8 cellular contexts compared by ENCODE assay signal in genomic region chr12:62793256-62794217, GRCh38.
DNase-seq lines count a peak whose midpoint lies in the region; ATAC-seq and TF ChIP-seq lines count a peak whose summit lies in the region.

No MANE protein-coding gene starts in this region.

- no peak overlapping the region for H3K27ac ChIP-seq in CD4-positive, alpha-beta T cell (ENCODE audit: low read depth, low read length)
- peak overlapping the region; percentile 27 for H3K27ac ChIP-seq in temporal lobe (ENCODE audit: low read depth, low read length)

- no peak overlapping the region for H3K4me3 Mint-ChIP-seq in CD4-positive, alpha-beta T cell
- H3K4me3 Mint-ChIP-seq in activated T-helper 2 cell treated with anti-CD3 and anti-CD28 coated beads, Interferon-gamma antibody, Interleukin-2, Interleukin-4, amounts not matched to agents 10 μg/mL and 5 μg/mL and 100 μg/mL, durations not matched to agents 14 hours and 24 hours and 36 hours (ENCODE audit: low read depth) = no peak overlapping the region

- H3K9me3 Mint-ChIP-seq in CD4-positive, alpha-beta T cell = no peaks in the 10 kb centered on the region
- H3K9me3 Mint-ChIP-seq in activated T-helper 2 cell treated with anti-CD3 and anti-CD28 coated beads, Interferon-gamma antibody, Interleukin-2, Interleukin-4, amounts not matched to agents 10 μg/mL and 5 μg/mL and 100 μg/mL, durations not matched to agents 14 hours and 24 hours and 36 hours = no peaks in the 10 kb centered on the region

- CTCF ChIA-PET in CD4-positive, alpha-beta T cell (lab: Charles Lee) = interaction anchor here (0.7 to 2.2 kb wide), 8 partner anchors 9 to 355 kb away, joined by 3 to 17 read pairs (median 3); no protein-coding TSS in a partner anchor

- H3K27me3 ChIP-seq in CD4-positive, alpha-beta T cell (ENCODE audit: control insufficient read depth, insufficient read depth, low read length) = no peaks in the 10 kb centered on the region

- intact Hi-C loops in CD4-positive, alpha-beta T cell (cut with DNase I, micrococcal nuclease) = loop anchor here (1.0 to 5.0 kb wide), 4 partner anchors 191 to 355 kb away; no protein-coding TSS in a partner anchor
- intact Hi-C loops in activated T-helper 2 cell treated with anti-CD3 and anti-CD28 coated beads, Interferon-gamma antibody, Interleukin-2, Interleukin-4, amounts not matched to agents 10 μg/mL and 5 μg/mL and 100 μg/mL, durations not matched to agents 14 hours and 24 hours and 36 hours (cut with micrococcal nuclease) = loop anchor here (1.0 to 5.0 kb wide), 6 partner anchors 36 to 355 kb away; no protein-coding TSS in a partner anchor

- H3K27ac Mint-ChIP-seq in CD4-positive, alpha-beta T cell = no peak overlapping the region
- H3K27ac Mint-ChIP-seq in activated T-helper 2 cell treated with anti-CD3 and anti-CD28 coated beads, Interferon-gamma antibody, Interleukin-2, Interleukin-4, amounts not matched to agents 10 μg/mL and 5 μg/mL and 100 μg/mL, durations not matched to agents 14 hours and 24 hours and 36 hours = no peak overlapping the region

- ATAC-seq in CD4-positive, alpha-beta T cell (ENCODE audit: poor library complexity) = peak; percentile 73
- ATAC-seq in GM19467 (IDR thresholded peaks at IDR 0.05; ENCODE audit: unreplicated experiment) = peak; percentile 62

- DNase-seq in CD4-positive, alpha-beta T cell = peak; percentile 53 to 82 (median 66)
- DNase-seq in LNCaP clone FGC (ENCODE audit: low read depth) = peak; percentile 30
- peak; percentile 94 for DNase-seq in RPMI7951 (ENCODE audit: low read depth)
- peak; percentile 50 for DNase-seq in activated T-helper 2 cell treated with anti-CD3 and anti-CD28 coated beads, Interferon-gamma antibody, Interleukin-2, Interleukin-4, amounts not matched to agents 10 μg/mL and 5 μg/mL and 100 μg/mL, durations not matched to agents 14 hours and 24 hours and 36 hours (ENCODE audit: low spot score)
- DNase-seq in foreskin fibroblast = peak; percentile 87 to 94
- peak; percentile 56 for DNase-seq in non-pigmented ciliary epithelial cell (ENCODE audit: low read depth)

- no peaks in the 10 kb centered on the region for H3K9me3 ChIP-seq in CD4-positive, alpha-beta T cell (ENCODE audit: control insufficient read depth, low read length)

- POLR2A ChIA-PET in CD4-positive, alpha-beta T cell (lab: Charles Lee) = interaction anchor here (0.9 to 2.1 kb wide), 2 partner anchors 10 to 191 kb away, joined by 3 to 9 read pairs; no protein-coding TSS in a partner anchor

- no peaks in the 10 kb centered on the region for H3K36me3 Mint-ChIP-seq in CD4-positive, alpha-beta T cell (ENCODE audit: low read depth)
- H3K36me3 Mint-ChIP-seq in activated T-helper 2 cell treated with anti-CD3 and anti-CD28 coated beads, Interferon-gamma antibody, Interleukin-2, Interleukin-4, amounts not matched to agents 10 μg/mL and 5 μg/mL and 100 μg/mL, durations not matched to agents 14 hours and 24 hours and 36 hours (ENCODE audit: low read depth) = no peaks in the 10 kb centered on the region

- peaks cover 4% of the 10 kb centered on the region for H3K27me3 Mint-ChIP-seq in CD4-positive, alpha-beta T cell
- peaks cover 35% of the 10 kb centered on the region for H3K27me3 Mint-ChIP-seq in activated T-helper 2 cell treated with anti-CD3 and anti-CD28 coated beads, Interferon-gamma antibody, Interleukin-2, Interleukin-4, amounts not matched to agents 10 μg/mL and 5 μg/mL and 100 μg/mL, durations not matched to agents 14 hours and 24 hours and 36 hours (ENCODE audit: low read depth)

- TF ChIP-seq CTCF in CD4-positive, alpha-beta T cell (IDR thresholded peaks at IDR 0.05) = peak; percentile 98
- peak; percentile 88 for TF ChIP-seq CTCF in LNCaP clone FGC (IDR thresholded peaks at IDR 0.05; ENCODE audit: control insufficient read depth, extremely low read depth, insufficient read depth)
- TF ChIP-seq CTCF in foreskin fibroblast (IDR thresholded peaks at IDR 0.05; ENCODE audit: low read depth, low read length) = peak; percentile 81

- H3K4me3 ChIP-seq in LNCaP clone FGC (ENCODE audit: low read depth, low read length) (no peak overlapping the region), foreskin fibroblast (ENCODE audit: low read depth in 1 of 2, low read length in 2 of 2) (peak overlapping the region in 1 of 2 donors; percentile 16)

- no peaks in the 10 kb centered on the region for H3K4me1 Mint-ChIP-seq in CD4-positive, alpha-beta T cell (ENCODE audit: low read depth)
- peaks cover 3% of the 10 kb centered on the region for H3K4me1 Mint-ChIP-seq in activated T-helper 2 cell treated with anti-CD3 and anti-CD28 coated beads, Interferon-gamma antibody, Interleukin-2, Interleukin-4, amounts not matched to agents 10 μg/mL and 5 μg/mL and 100 μg/mL, durations not matched to agents 14 hours and 24 hours and 36 hours (ENCODE audit: low read depth)

Comparison
In these comparisons a context has a peak if more than half of its experiments do, and no peak if none do; other contexts are left out.
1. DNase-seq: peak in every context shown above with its lines; median percentile 94 in RPMI7951; 90 in foreskin fibroblast; 66 in CD4-positive, alpha-beta T cell; 56 in non-pigmented ciliary epithelial cell; 50 in activated T-helper 2 cell treated with anti-CD3 and anti-CD28 coated beads, Interferon-gamma antibody, Interleukin-2, Interleukin-4, amounts not matched to agents 10 μg/mL and 5 μg/mL and 100 μg/mL, durations not matched to agents 14 hours and 24 hours and 36 hours; 30 in LNCaP clone FGC.